Comparison of ENCODE assay signal across 1 cellular context in genomic region chr7:86559096-86559495, GRCh38.
TF ChIP-seq lines count a peak whose summit lies in the region.

No MANE protein-coding gene starts in this region.

TF ChIP-seq in HCT116, 20 proteins besides CTCF, POLR2A, EP300 and RAD21 (continued from another document):
- TF ChIP-seq REST (IDR thresholded peaks at IDR 0.05; ENCODE audit: low read depth) = no peak
- no peak for TF ChIP-seq CEBPB (IDR thresholded peaks at IDR 0.05; ENCODE audit: low read depth)
- TF ChIP-seq ELF1 (IDR thresholded peaks at IDR 0.05; ENCODE audit: borderline replicate concordance, low read depth) = no peak
- no peak for TF ChIP-seq EZH2phosphoT487 (IDR thresholded peaks at IDR 0.05; ENCODE audit: borderline replicate concordance)
- no peak for TF ChIP-seq TCF7L2 (IDR thresholded peaks at IDR 0.05; ENCODE audit: borderline replicate concordance, extremely low read depth, insufficient read depth, insufficient read length)
- TF ChIP-seq SIN3A (IDR thresholded peaks at IDR 0.05; ENCODE audit: low read depth) = no peak
